ENCODE assay signal across 11 cellular contexts in the genomic region with DNA sequence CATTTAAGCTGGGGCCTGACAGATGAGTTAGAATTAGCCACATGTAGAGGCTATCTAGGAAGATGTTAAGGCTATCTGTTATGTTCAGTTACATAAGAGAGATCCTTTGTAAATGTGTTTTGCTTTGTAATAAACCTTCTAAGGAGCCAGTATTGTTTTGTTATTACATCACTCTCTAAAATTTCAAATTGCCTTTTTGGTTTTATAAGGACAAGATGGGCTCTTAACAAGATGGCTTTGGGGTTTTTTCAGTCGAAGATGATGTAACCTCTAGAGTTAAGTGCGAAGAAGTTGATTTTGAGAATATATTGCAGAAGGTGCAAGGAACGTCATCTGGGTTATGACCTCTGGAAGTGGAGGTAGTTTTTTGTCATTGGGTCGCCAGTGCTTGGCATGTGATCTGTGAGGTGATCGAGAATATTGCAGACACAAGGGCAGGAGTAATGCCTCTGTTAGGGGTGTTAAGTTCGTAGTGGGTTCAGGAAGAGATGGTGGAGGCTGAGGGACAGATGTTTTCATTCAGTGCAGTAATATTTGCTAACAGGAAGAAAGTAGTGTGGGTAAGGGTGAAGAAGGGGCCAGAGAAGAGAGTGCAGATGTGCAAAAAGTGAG. TPM values are rescaled to one million over a fixed set of nuclear protein-coding genes. Genes with fewer than 3 reads are reported as not detected.
A peak's percentile ranks its signal among the peaks of the same experiment; 100 is the strongest.
DNase-seq lines count a peak whose midpoint lies in the region; TF ChIP-seq lines count a peak whose summit lies in the region.
"Had no signal": no experiment of that assay in that cellular context is flagged by ENCODE, and none has a peak within 500 bp of the region (broad histone marks: within the 10 kb centered on the region; RNA-seq: fewer than 3 reads in every experiment).

No MANE protein-coding gene starts in this region.

- H3K27ac Mint-ChIP-seq in CD8-positive, alpha-beta memory T cell: peak overlapping the region; percentile 11 to 92 (median 83)
- peak overlapping the region in 2 of 3 donors; percentile 46 to 65 for H3K27ac Mint-ChIP-seq in IgD-negative memory B cell

- H3K9me3 Mint-ChIP-seq in CD8-positive, alpha-beta memory T cell: no peaks in the 10 kb centered on the region
- no peaks in the 10 kb centered on the region for H3K9me3 Mint-ChIP-seq in IgD-negative memory B cell

- DNase-seq in CD8-positive, alpha-beta memory T cell: peak in 3 of 5 donors; percentile 15 to 31 (median 26)
- DNase-seq in coronary artery (ENCODE audit: low spot score) (no peak), ascending aorta (ENCODE audit: low spot score in 2 of 2) (no peak), HPDE6-E6E7 (ENCODE audit: extremely low spot score) (no peak), A172 (ENCODE audit: low spot score) (no peak)
- DNase-seq: KBM-7, lower lobe of right lung, NCI-H69, spleen had no signal

- H3K36me3 ChIP-seq in CD8-positive, alpha-beta memory T cell (ENCODE audit: insufficient read depth, low read length): peaks cover 16% of the 10 kb centered on the region
- H3K36me3 ChIP-seq in neutrophil (no peaks in the 10 kb centered on the region), ascending aorta (peaks cover 0 to 4% of the 10 kb centered on the region in 2 donors)
- H3K36me3 ChIP-seq: lower lobe of right lung had no signal

- H3K27ac ChIP-seq in CD8-positive, alpha-beta memory T cell (ENCODE audit: low read depth, low read length): no peak overlapping the region
- H3K27ac ChIP-seq in coronary artery (no peak overlapping the region), neutrophil (peak overlapping the region; percentile 64), ascending aorta (peak overlapping the region in 1 of 2 donors; percentile 31)
- H3K27ac ChIP-seq: lower lobe of right lung had no signal

- H3K36me3 Mint-ChIP-seq in CD8-positive, alpha-beta memory T cell: peaks cover 0 to 35% (median 13%) of the 10 kb centered on the region in 3 donors
- peaks cover 3% of the 10 kb centered on the region for H3K36me3 Mint-ChIP-seq in IgD-negative memory B cell

- H3K4me1 Mint-ChIP-seq in CD8-positive, alpha-beta memory T cell: peaks cover 79 to 95% (median 92%) of the 10 kb centered on the region in 3 donors
- H3K4me1 Mint-ChIP-seq in IgD-negative memory B cell: peaks cover 56 to 73% (median 72%) of the 10 kb centered on the region in 3 donors

- TF ChIP-seq CTCF in coronary artery (IDR thresholded peaks at IDR 0.05) (no peak), neutrophil (IDR thresholded peaks at IDR 0.05) (no peak), ascending aorta (IDR thresholded peaks at IDR 0.05) (no peak)

- POLR2A ChIA-PET in CD8-positive, alpha-beta memory T cell (lab: Charles Lee): no interaction called here

- H3K9me3 ChIP-seq in CD8-positive, alpha-beta memory T cell (ENCODE audit: low read length): no peaks in the 10 kb centered on the region
- H3K9me3 ChIP-seq in neutrophil (no peaks in the 10 kb centered on the region), ascending aorta (no peaks in the 10 kb centered on the region)
- H3K9me3 ChIP-seq: lower lobe of right lung, spleen had no signal

- H3K4me1 ChIP-seq in CD8-positive, alpha-beta memory T cell (ENCODE audit: insufficient read depth, low read length): peaks cover 93% of the 10 kb centered on the region
- H3K4me1 ChIP-seq in neutrophil (ENCODE audit: control insufficient read depth in 1 of 2, insufficient read depth in 1 of 2, low read depth in 1 of 2, low read length in 1 of 2): peaks cover 65 to 70% of the 10 kb centered on the region in 2 experiments
- peaks cover 9 to 51% of the 10 kb centered on the region in 2 donors for H3K4me1 ChIP-seq in ascending aorta

- H3K27me3 Mint-ChIP-seq in CD8-positive, alpha-beta memory T cell: no peaks in the 10 kb centered on the region
- no peaks in the 10 kb centered on the region for H3K27me3 Mint-ChIP-seq in IgD-negative memory B cell

- no peaks in the 10 kb centered on the region for H3K27me3 ChIP-seq in CD8-positive, alpha-beta memory T cell (ENCODE audit: insufficient read depth, low read length, poor library complexity, severe bottlenecking)
- H3K27me3 ChIP-seq in neutrophil: no peaks in the 10 kb centered on the region
- no peaks in the 10 kb centered on the region for H3K27me3 ChIP-seq in ascending aorta
- H3K27me3 ChIP-seq: spleen had no signal

- CTCF ChIA-PET in CD8-positive, alpha-beta memory T cell (lab: Charles Lee): no interaction called here

- peak overlapping the region; percentile 19 to 73 (median 69) for H3K4me3 Mint-ChIP-seq in CD8-positive, alpha-beta memory T cell
- H3K4me3 Mint-ChIP-seq in IgD-negative memory B cell: peak overlapping the region in 3 of 4 donors; percentile 18 to 84 (median 71)

- intact Hi-C loops in ascending aorta (cut with DNase I): no loop called here

- peak overlapping the region; percentile 8 for H3K4me3 ChIP-seq in CD8-positive, alpha-beta memory T cell (ENCODE audit: low read length)
- H3K4me3 ChIP-seq in coronary artery: peak overlapping the region; percentile 8
- no peak overlapping the region for H3K4me3 ChIP-seq in neutrophil (ENCODE audit: low read depth in 1 of 2, low read length in 1 of 2)
- peak overlapping the region in 1 of 2 donors; percentile 6 for H3K4me3 ChIP-seq in ascending aorta
- H3K4me3 ChIP-seq: lower lobe of right lung had no signal

RNA-seq across cellular contexts. Expression of gene LSM14A, which starts 12.7 kb away (rescaled TPM):
- total RNA-seq in CD8-positive, alpha-beta memory T cell: 100 to 1,000 TPM; 111 to 129 TPM
- 167 TPM for polyA plus RNA-seq in CD8-positive, alpha-beta memory T cell
- 154 TPM for polyA plus RNA-seq in IgD-negative memory B cell
- total RNA-seq in ascending aorta: 107 TPM
- 48.1 and 52.7 TPM in 2 replicates for total RNA-seq in A172 (2014; rRNA removed; shearing (Covaris generic))

Comparison
In these comparisons a context has a peak if more than half of its experiments do, and no peak if none do; other contexts are left out.
1. DNase-seq: peak in CD8-positive, alpha-beta memory T cell (3 of 5); none in coronary artery (single experiment), ascending aorta (0 of 2), HPDE6-E6E7 (single experiment) and A172 (single experiment).
2. H3K4me3 ChIP-seq: peak in CD8-positive, alpha-beta memory T cell (single experiment) and coronary artery (single experiment); none in neutrophil (0 of 2).